ENCODE assay signal across 14 cellular contexts in the genomic region with DNA sequence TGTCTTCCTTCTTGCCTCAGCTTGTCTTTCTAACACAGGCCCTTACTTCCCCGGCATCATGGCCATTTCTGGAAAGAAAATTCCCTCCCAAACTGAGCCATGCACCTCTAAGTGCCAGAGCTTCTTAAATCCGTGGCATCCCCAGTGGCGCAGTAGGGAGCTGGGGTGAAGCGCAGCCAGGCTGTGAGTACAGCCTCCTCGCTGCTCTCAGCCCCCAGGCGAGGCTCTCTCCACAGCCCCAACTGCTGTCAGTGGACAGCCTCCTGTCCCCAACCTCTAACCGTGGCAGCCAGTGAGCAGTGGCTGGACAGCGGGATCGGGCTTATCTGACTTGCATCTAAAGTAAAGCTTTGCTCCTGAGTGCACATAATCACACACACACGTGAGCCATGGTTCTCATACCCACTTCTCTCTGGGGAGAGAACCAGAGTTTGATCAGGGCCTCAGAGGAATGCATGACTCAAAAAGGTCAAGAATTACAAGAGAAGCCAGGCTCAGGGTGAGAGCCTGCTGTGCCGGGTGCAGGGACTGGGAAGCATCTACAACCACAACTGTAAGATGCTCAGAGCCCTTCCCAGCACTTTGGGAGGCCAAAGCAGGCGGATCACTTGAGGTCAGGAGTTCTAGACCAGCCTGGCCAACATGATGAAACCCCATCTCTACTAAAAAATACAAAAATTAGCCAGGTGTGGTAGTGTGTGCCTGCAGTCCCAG. TPM values are rescaled to one million over a fixed set of nuclear protein-coding genes. Genes with fewer than 3 reads are reported as not detected.
DNase-seq lines count a peak whose midpoint lies in the region; ATAC-seq, FAIRE-seq and TF ChIP-seq lines count a peak whose summit lies in the region.
"Had no signal": no experiment of that assay in that cellular context is flagged by ENCODE, and none has a peak within 500 bp of the region (broad histone marks: within the 10 kb centered on the region; RNA-seq: fewer than 3 reads in every experiment).

No MANE protein-coding gene starts in this region.

- no peaks in the 10 kb centered on the region for H3K9me3 ChIP-seq in astrocyte (ENCODE audit: insufficient read depth, low read depth, low read length)
- H3K9me3 ChIP-seq in aorta (ENCODE audit: control insufficient read depth, low read length), result no peaks in the 10 kb centered on the region
- H3K9me3 ChIP-seq: testis had no signal

- no peak for ATAC-seq in activated CD8-positive, alpha-beta memory T cell treated with anti-CD3 and anti-CD28 coated beads, Interleukin-2, amount 10 ng/mL, durations not matched to agents 7 days and 5 days
- ATAC-seq in aorta (ENCODE audit: low FRiP score) (peak; percentile 29), esophagus mucosa (no peak)
- ATAC-seq in naive thymus-derived CD8-positive, alpha-beta T cell, result no peak

- H3K36me3 ChIP-seq in astrocyte (ENCODE audit: insufficient read depth, low read length) (peaks cover 2% of the 10 kb centered on the region), aorta (ENCODE audit: control insufficient read depth in 1 of 2, insufficient read depth in 2 of 2, low read length in 1 of 2) (no peaks in the 10 kb centered on the region)

- H3K27ac ChIP-seq in astrocyte (ENCODE audit: low read depth, low read length), result no peak overlapping the region
- H3K27ac ChIP-seq in aorta (ENCODE audit: low read depth in 1 of 2, low read length in 2 of 2), result no peak overlapping the region
- H3K27ac ChIP-seq: SK-N-MC, testis had no signal

- no peaks in the 10 kb centered on the region for H3K79me2 ChIP-seq in astrocyte (ENCODE audit: insufficient read depth, low read length)

- 63 to 69% methylated on average over 12 of the region's 12 CpGs for WGBS in aorta, 2 donors

- intact Hi-C loops in aorta (cut with DNase I), result no loop called here

- H3K4me1 Mint-ChIP-seq in activated CD8-positive, alpha-beta memory T cell treated with anti-CD3 and anti-CD28 coated beads, Interleukin-2, amount 10 ng/mL, durations not matched to agents 7 days and 5 days, result peaks cover 2% of the 10 kb centered on the region
- peaks cover 13% of the 10 kb centered on the region for H3K4me1 Mint-ChIP-seq in astrocyte (ENCODE audit: low read depth, unreplicated experiment)
- peaks cover 0 to 2% (median 0%) of the 10 kb centered on the region in 4 donors for H3K4me1 Mint-ChIP-seq in naive thymus-derived CD8-positive, alpha-beta T cell
- H3K4me1 Mint-ChIP-seq: nephron had no signal

- FAIRE-seq in astrocyte (lab: Jason Lieb, UNC), result no peak

- no peak overlapping the region for H3K9ac ChIP-seq in astrocyte (ENCODE audit: low read length)

- H4K20me1 ChIP-seq in astrocyte (ENCODE audit: insufficient read depth, low read length), result peaks cover 25% of the 10 kb centered on the region

- H2AFZ ChIP-seq in astrocyte (ENCODE audit: low read depth, low read length), result no peak overlapping the region

- H3K36me3 Mint-ChIP-seq in activated CD8-positive, alpha-beta memory T cell treated with anti-CD3 and anti-CD28 coated beads, Interleukin-2, amount 10 ng/mL, durations not matched to agents 7 days and 5 days, result peaks cover 1% of the 10 kb centered on the region
- no peaks in the 10 kb centered on the region for H3K36me3 Mint-ChIP-seq in astrocyte (ENCODE audit: low read depth, unreplicated experiment)
- peaks cover 0 to 23% (median 11%) of the 10 kb centered on the region in 3 donors for H3K36me3 Mint-ChIP-seq in naive thymus-derived CD8-positive, alpha-beta T cell

- POLR2A ChIA-PET in naive thymus-derived CD8-positive, alpha-beta T cell (lab: Charles Lee), result no interaction called here
- POLR2A ChIA-PET in HEK293T (lab: Yijun Ruan, JAX), result no interaction called here

- DNase-seq in activated CD8-positive, alpha-beta memory T cell treated with anti-CD3 and anti-CD28 coated beads for 24 hours, result peak; percentile 42
- DNase-seq in activated CD8-positive, alpha-beta memory T cell treated with anti-CD3 and anti-CD28 coated beads, Interleukin-2, amount 10 ng/mL, durations not matched to agents 7 days and 5 days, result no peak
- DNase-seq in astrocyte (ENCODE audit: low read depth) (peak; percentile 61), kidney glomerular epithelial cell (lab: John Stamatoyannopoulos, UW) (peak; percentile 15), aorta (peak in 1 of 2 donors; percentile 64), HEK293T (ENCODE audit: extremely low spot score) (no peak)
- no peak for DNase-seq in naive thymus-derived CD8-positive, alpha-beta T cell
- DNase-seq: 8988T; NCI-H446; stimulated activated CD4-positive, alpha-beta T cell treated with anti-CD3 and anti-CD28 coated beads, Interleukin-2, amount 100 ng/mL, for 48 hours; testis had no signal

- H3K9me3 Mint-ChIP-seq in activated CD8-positive, alpha-beta memory T cell treated with anti-CD3 and anti-CD28 coated beads, Interleukin-2, amount 10 ng/mL, durations not matched to agents 7 days and 5 days (ENCODE audit: low read depth), result no peaks in the 10 kb centered on the region
- H3K9me3 Mint-ChIP-seq in astrocyte (ENCODE audit: unreplicated experiment), result no peaks in the 10 kb centered on the region
- no peaks in the 10 kb centered on the region for H3K9me3 Mint-ChIP-seq in naive thymus-derived CD8-positive, alpha-beta T cell
- H3K9me3 Mint-ChIP-seq: nephron had no signal

- no peaks in the 10 kb centered on the region for H3K27me3 Mint-ChIP-seq in activated CD8-positive, alpha-beta memory T cell treated with anti-CD3 and anti-CD28 coated beads, Interleukin-2, amount 10 ng/mL, durations not matched to agents 7 days and 5 days
- no peaks in the 10 kb centered on the region for H3K27me3 Mint-ChIP-seq in astrocyte (ENCODE audit: low read depth, unreplicated experiment)
- H3K27me3 Mint-ChIP-seq in naive thymus-derived CD8-positive, alpha-beta T cell, result no peaks in the 10 kb centered on the region

- H3K27ac Mint-ChIP-seq in activated CD8-positive, alpha-beta memory T cell treated with anti-CD3 and anti-CD28 coated beads, Interleukin-2, amount 10 ng/mL, durations not matched to agents 7 days and 5 days, result no peak overlapping the region
- peak overlapping the region; percentile 43 for H3K27ac Mint-ChIP-seq in astrocyte (ENCODE audit: unreplicated experiment)
- no peak overlapping the region for H3K27ac Mint-ChIP-seq in naive thymus-derived CD8-positive, alpha-beta T cell

- CTCF ChIA-PET in activated CD8-positive, alpha-beta memory T cell treated with anti-CD3 and anti-CD28 coated beads, Interleukin-2, amount 10 ng/mL, durations not matched to agents 7 days and 5 days (lab: Charles Lee), result no interaction called here
- CTCF ChIA-PET in HEK293T (lab: Yijun Ruan, JAX), result no interaction called here

- no peak overlapping the region for H3K4me3 ChIP-seq in astrocyte (ENCODE audit: insufficient read depth, low read depth, low read length)
- no peak overlapping the region for H3K4me3 ChIP-seq in aorta (ENCODE audit: low read length in 2 of 2)
- H3K4me3 ChIP-seq: SK-N-MC, testis had no signal

- no peak for TF ChIP-seq CTCF in astrocyte (IDR thresholded peaks at IDR 0.05; ENCODE audit: insufficient read depth, low read depth, low read length)

- H3K4me1 ChIP-seq in astrocyte (ENCODE audit: insufficient read depth, low read length) (peaks cover 23% of the 10 kb centered on the region), aorta (ENCODE audit: control insufficient read depth in 1 of 2, insufficient read depth in 2 of 2, low read length in 2 of 2) (no peaks in the 10 kb centered on the region)
- H3K4me1 ChIP-seq: testis had no signal

- H3K27me3 ChIP-seq in astrocyte (ENCODE audit: insufficient read depth, low read length) (no peaks in the 10 kb centered on the region), aorta (ENCODE audit: control insufficient read depth in 1 of 2, insufficient read depth in 2 of 2, low read length in 1 of 2) (no peaks in the 10 kb centered on the region)
- H3K27me3 ChIP-seq: testis had no signal

- peak overlapping the region; percentile 8 for H3K4me2 ChIP-seq in astrocyte (ENCODE audit: low read length)

- no peak overlapping the region for H3K4me3 Mint-ChIP-seq in activated CD8-positive, alpha-beta memory T cell treated with anti-CD3 and anti-CD28 coated beads, Interleukin-2, amount 10 ng/mL, durations not matched to agents 7 days and 5 days
- no peak overlapping the region for H3K4me3 Mint-ChIP-seq in astrocyte (ENCODE audit: unreplicated experiment)
- no peak overlapping the region for H3K4me3 Mint-ChIP-seq in naive thymus-derived CD8-positive, alpha-beta T cell
- H3K4me3 Mint-ChIP-seq: nephron had no signal

TF ChIP-seq in HEK293T, 16 proteins besides CTCF, POLR2A, EP300 and RAD21:
- TF ChIP-seq ARNT (IDR thresholded peaks at IDR 0.05) (no peak), FOXK2 (IDR thresholded peaks at IDR 0.05) (no peak), CTBP1 (IDR thresholded peaks at IDR 0.05; ENCODE audit: borderline replicate concordance) (no peak), LEF1 (IDR thresholded peaks at IDR 0.05; ENCODE audit: borderline replicate concordance) (no peak), ZNF384 (IDR thresholded peaks at IDR 0.05) (no peak), FOXA1 (IDR thresholded peaks at IDR 0.05) (no peak), ELF4 (IDR thresholded peaks at IDR 0.05) (no peak), BHLHE40 (IDR thresholded peaks at IDR 0.05; ENCODE audit: borderline replicate concordance) (no peak), HDGF (IDR thresholded peaks at IDR 0.05; ENCODE audit: borderline replicate concordance) (no peak), SUZ12 (IDR thresholded peaks at IDR 0.05) (no peak), L3MBTL2 (conservative IDR thresholded peaks at IDR 0.05) (no peak), TARDBP (IDR thresholded peaks at IDR 0.05) (no peak)
- TF ChIP-seq, protein P1, sequence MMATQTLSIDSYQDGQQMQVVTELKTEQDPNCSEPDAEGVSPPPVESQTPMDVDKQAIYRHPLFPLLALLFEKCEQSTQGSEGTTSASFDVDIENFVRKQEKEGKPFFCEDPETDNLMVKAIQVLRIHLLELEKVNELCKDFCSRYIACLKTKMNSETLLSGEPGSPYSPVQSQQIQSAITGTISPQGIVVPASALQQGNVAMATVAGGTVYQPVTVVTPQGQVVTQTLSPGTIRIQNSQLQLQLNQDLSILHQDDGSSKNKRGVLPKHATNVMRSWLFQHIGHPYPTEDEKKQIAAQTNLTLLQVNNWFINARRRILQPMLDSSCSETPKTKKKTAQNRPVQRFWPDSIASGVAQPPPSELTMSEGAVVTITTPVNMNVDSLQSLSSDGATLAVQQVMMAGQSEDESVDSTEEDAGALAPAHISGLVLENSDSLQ (IDR thresholded peaks at IDR 0.05), result no peak

RNA-seq across cellular contexts. Expression of a gene that starts 50.7 kb away (rescaled TPM):
- 10 to 100 TPM; 12.4 to 20.0 TPM for total RNA-seq in activated CD8-positive, alpha-beta memory T cell treated with anti-CD3 and anti-CD28 coated beads, Interleukin-2, amount 10 ng/mL, durations not matched to agents 7 days and 5 days
- total RNA-seq in astrocyte, result 14.9 and 15.9 TPM in 2 replicates
- 10 to 100 TPM; 12.6 to 20.7 TPM for total RNA-seq in aorta
- polyA plus RNA-seq in aorta, result 10 to 100 TPM in 1 of 2 donors, 1 to 10 TPM in 1; 6.3 to 17.0 TPM
- total RNA-seq in esophagus mucosa, result 12.2 TPM
- 10 to 100 TPM; 17.1 to 20.0 TPM for total RNA-seq in naive thymus-derived CD8-positive, alpha-beta T cell
- 1 to 10 TPM; 1.7 to 3.5 (median 2.6) TPM for polyA plus RNA-seq in naive thymus-derived CD8-positive, alpha-beta T cell

Comparison
In these comparisons a context has a peak if more than half of its experiments do, and no peak if none do; other contexts are left out.
1. DNase-seq: peak in activated CD8-positive, alpha-beta memory T cell treated with anti-CD3 and anti-CD28 coated beads for 24 hours (single experiment), astrocyte (single experiment) and kidney glomerular epithelial cell (single experiment); none in activated CD8-positive, alpha-beta memory T cell treated with anti-CD3 and anti-CD28 coated beads, Interleukin-2, amount 10 ng/mL, durations not matched to agents 7 days and 5 days (single experiment), naive thymus-derived CD8-positive, alpha-beta T cell (0 of 10) and HEK293T (single experiment).